In the genomic region with DNA sequence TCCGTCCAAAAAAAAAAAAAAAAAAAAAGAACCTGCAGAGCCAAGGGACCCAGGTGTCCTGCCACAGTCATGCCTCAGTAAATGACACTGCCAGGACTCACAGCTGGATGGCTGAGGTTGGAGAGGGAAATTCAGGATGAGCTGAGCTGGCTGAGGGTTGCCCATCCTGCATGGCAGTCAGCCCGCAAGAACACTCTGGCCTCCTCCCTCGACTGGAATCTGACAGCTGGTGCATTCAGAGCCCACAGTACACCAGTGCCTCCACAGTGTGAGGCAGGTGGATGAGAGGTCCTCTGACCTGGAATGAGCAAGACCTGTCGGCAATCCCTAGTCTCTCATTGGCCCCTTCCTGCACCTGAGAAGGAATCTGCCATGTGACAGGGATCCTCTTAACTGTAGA, we compare ENCODE assay signal across 22 cellular contexts.
DNase-seq lines count a peak whose midpoint lies in the region; ATAC-seq lines count a peak whose summit lies in the region.
"Had no signal": no experiment of that assay in that cellular context is flagged by ENCODE, and none has a peak within 500 bp of the region (broad histone marks: within the 10 kb centered on the region; RNA-seq: fewer than 3 reads in every experiment).

No MANE protein-coding gene starts in this region.

- H3K36me3 Mint-ChIP-seq in activated naive CD4-positive, alpha-beta T cell treated with anti-CD3 and anti-CD28 coated beads, Interleukin-2, amount 10 ng/mL, durations not matched to agents 7 days and 5 days: peaks cover 82% of the 10 kb centered on the region
- H3K36me3 Mint-ChIP-seq in central memory CD8-positive, alpha-beta T cell (ENCODE audit: insufficient read depth): peaks cover 80% of the 10 kb centered on the region

- CTCF ChIA-PET in activated naive CD4-positive, alpha-beta T cell treated with anti-CD3 and anti-CD28 coated beads, Interleukin-2, amount 10 ng/mL, durations not matched to agents 7 days and 5 days (lab: Charles Lee): interaction anchor here (0.7 to 2.2 kb wide), 4 partner anchors 81 to 592 kb away, joined by 3 to 4 read pairs (median 4); no protein-coding TSS in a partner anchor

- no peak for DNase-seq in activated naive CD4-positive, alpha-beta T cell treated with anti-CD3 and anti-CD28 coated beads, Interleukin-2, amount 10 ng/mL, durations not matched to agents 7 days and 5 days
- DNase-seq in activated naive CD4-positive, alpha-beta T cell (lab: John Stamatoyannopoulos, UW): no peak
- DNase-seq in NCI-H2171 treated with DMSO at 0.1 percent for 48 hours (lab: John Stamatoyannopoulos, UW): peak; percentile 68
- DNase-seq in central memory CD8-positive, alpha-beta T cell (ENCODE audit: low spot score in 2 of 2): no peak
- no peak for DNase-seq in NCI-H526 (lab: John Stamatoyannopoulos, UW)
- no peak for DNase-seq in UCSD-AML1 (lab: John Stamatoyannopoulos, UW; ENCODE audit: unreplicated experiment)
- no peak for DNase-seq in DMS 273 (lab: John Stamatoyannopoulos, UW; ENCODE audit: unreplicated experiment)
- DNase-seq in HK-2 (ENCODE audit: unreplicated experiment): no peak
- DNase-seq: activated CD4-positive, alpha-beta T cell treated with anti-CD3 and anti-CD28 coated beads, Interleukin-2, amount 10 ng/mL, durations not matched to agents 24 days and 14 days; activated naive CD4-positive, alpha-beta T cell treated with Interleukin-2 at 50 U/mL for 16 hours; dorsolateral prefrontal cortex; GF-D8; KG1; left colon; NCI-H1694 treated with DMSO at 0.1 percent for 48 hours; NCI-H69; pancreas; stimulated activated CD4-positive, alpha-beta T cell treated with anti-CD3 and anti-CD28 coated beads, Interleukin-12 subunit alpha, Interleukin-12 subunit beta, amount 100 ng/mL, for 4 hours; upper lobe of right lung had no signal

- H3K27ac Mint-ChIP-seq in activated naive CD4-positive, alpha-beta T cell treated with anti-CD3 and anti-CD28 coated beads, Interleukin-2, amount 10 ng/mL, durations not matched to agents 7 days and 5 days: peak overlapping the region; percentile 95
- peak overlapping the region; percentile 65 for H3K27ac Mint-ChIP-seq in central memory CD8-positive, alpha-beta T cell (ENCODE audit: low read depth)
- H3K27ac Mint-ChIP-seq: nephron had no signal

- no peak for ATAC-seq in central memory CD8-positive, alpha-beta T cell (replicated peaks; ENCODE audit: extremely low read depth, poor library complexity, severe bottlenecking)
- ATAC-seq: heart left ventricle, left colon, pancreas, upper lobe of right lung had no signal

- H3K27me3 Mint-ChIP-seq in activated naive CD4-positive, alpha-beta T cell treated with anti-CD3 and anti-CD28 coated beads, Interleukin-2, amount 10 ng/mL, durations not matched to agents 7 days and 5 days: no peaks in the 10 kb centered on the region
- no peaks in the 10 kb centered on the region for H3K27me3 Mint-ChIP-seq in central memory CD8-positive, alpha-beta T cell
- H3K27me3 Mint-ChIP-seq: activated CD4-positive, alpha-beta T cell treated with anti-CD3 and anti-CD28 coated beads, Interleukin-2, amount 10 ng/mL, durations not matched to agents 24 days and 14 days; memory B cell had no signal

- H3K4me3 Mint-ChIP-seq in activated naive CD4-positive, alpha-beta T cell treated with anti-CD3 and anti-CD28 coated beads, Interleukin-2, amount 10 ng/mL, durations not matched to agents 7 days and 5 days: no peak overlapping the region
- H3K4me3 Mint-ChIP-seq in central memory CD8-positive, alpha-beta T cell: no peak overlapping the region
- H3K4me3 Mint-ChIP-seq: memory B cell, nephron had no signal

- no peaks in the 10 kb centered on the region for H3K9me3 Mint-ChIP-seq in activated naive CD4-positive, alpha-beta T cell treated with anti-CD3 and anti-CD28 coated beads, Interleukin-2, amount 10 ng/mL, durations not matched to agents 7 days and 5 days
- no peaks in the 10 kb centered on the region for H3K9me3 Mint-ChIP-seq in central memory CD8-positive, alpha-beta T cell
- H3K9me3 Mint-ChIP-seq: activated CD4-positive, alpha-beta T cell treated with anti-CD3 and anti-CD28 coated beads, Interleukin-2, amount 10 ng/mL, durations not matched to agents 24 days and 14 days; memory B cell had no signal

- H3K4me1 Mint-ChIP-seq in activated naive CD4-positive, alpha-beta T cell treated with anti-CD3 and anti-CD28 coated beads, Interleukin-2, amount 10 ng/mL, durations not matched to agents 7 days and 5 days: peaks cover 85% of the 10 kb centered on the region
- peaks cover 56% of the 10 kb centered on the region for H3K4me1 Mint-ChIP-seq in central memory CD8-positive, alpha-beta T cell
